In the genomic region with DNA sequence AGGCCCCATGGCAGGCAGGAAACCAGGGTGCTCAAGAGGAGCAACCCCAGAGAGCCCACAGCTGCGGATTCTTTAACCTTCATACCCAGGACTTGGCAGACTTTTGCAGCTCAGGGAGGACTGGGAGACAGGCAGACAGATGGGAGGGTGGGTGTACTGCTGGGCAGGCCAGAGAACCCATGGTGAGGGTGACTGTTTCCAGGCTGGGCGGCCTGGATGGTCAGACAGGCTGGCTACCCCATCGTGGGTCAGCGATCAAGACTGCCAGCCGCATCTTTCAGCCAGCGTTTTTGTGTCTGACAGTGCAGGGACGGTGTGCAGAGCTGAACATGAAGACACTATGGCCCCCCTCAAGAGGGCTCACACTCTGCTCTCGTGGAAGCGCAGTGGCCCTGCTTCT, we compare ENCODE assay signal across 20 cellular contexts.
DNase-seq lines count a peak whose midpoint lies in the region; ATAC-seq, FAIRE-seq and TF ChIP-seq lines count a peak whose summit lies in the region.
"Had no signal": no experiment of that assay in that cellular context is flagged by ENCODE, and none has a peak within 500 bp of the region (broad histone marks: within the 10 kb centered on the region; RNA-seq: fewer than 3 reads in every experiment).

No MANE protein-coding gene starts in this region.

- no peaks in the 10 kb centered on the region for H3K79me1 ChIP-seq in H9 (ENCODE audit: insufficient read depth, low read depth, low read length, poor library complexity, severe bottlenecking)
- no peaks in the 10 kb centered on the region for H3K79me1 ChIP-seq in neuronal stem cell (ENCODE audit: low read depth, low read length)

- peak; percentile 47 for DNase-seq in SK-N-SH
- DNase-seq in H9, result peak; percentile 13
- DNase-seq in left kidney (ENCODE audit: low read depth, low spot score), result peak; percentile 13
- DNase-seq in neuronal stem cell (ENCODE audit: low spot score), result no peak
- no peak for DNase-seq in kidney
- DNase-seq in mammary epithelial cell, result no peak
- DNase-seq: AML-193; Caco-2; CD4-positive, alpha-beta T cell; DMS79; GDM1; GOT3; H7 had no signal

- no TSS peak for BruUV-seq in mammary epithelial cell (replicated peaks; lab: Mats Ljungman, UMichigan)

- H3K27ac ChIP-seq in SK-N-SH (ENCODE audit: low read depth in 2 of 2, low read length in 1 of 2) (no peak overlapping the region), H9 (ENCODE audit: insufficient read length, low read depth, low read length) (no peak overlapping the region), neuronal stem cell (replicated peaks; ENCODE audit: low read length) (no peak overlapping the region), kidney (ENCODE audit: low read depth in 2 of 2, low read length in 2 of 2) (no peak overlapping the region), mammary epithelial cell (ENCODE audit: insufficient read depth, low read depth, low read length) (no peak overlapping the region)
- H3K27ac ChIP-seq: 22Rv1, A549, C4-2B, HL-60 had no signal

- POLR2A ChIA-PET in SK-N-SH (lab: Yijun Ruan, JAX), result interaction anchor here (0.6 kb wide), 1 partner anchor 62 kb away, joined by 9 read pairs; no protein-coding TSS in a partner anchor

- no peak overlapping the region for H3K18ac ChIP-seq in H9 (ENCODE audit: insufficient read length, low read depth, low read length)
- peak overlapping the region; percentile 30 for H3K18ac ChIP-seq in neuronal stem cell (ENCODE audit: low read length)

- H3K23me2 ChIP-seq in H9 (ENCODE audit: insufficient read length, low read depth, low read length, poor library complexity, severe bottlenecking), result no peaks in the 10 kb centered on the region

- no peak overlapping the region for H3K56ac ChIP-seq in H9 (ENCODE audit: insufficient read length, low read depth, low read length)

- no peak for ATAC-seq in SK-N-SH treated with all-trans-retinoic acid at 6 μM for 48 hours
- ATAC-seq in HG03097 (IDR thresholded peaks at IDR 0.05; ENCODE audit: low FRiP score, unreplicated experiment), result no peak
- ATAC-seq: A549 had no signal

- H2BK20ac ChIP-seq in H9 (ENCODE audit: low read depth, low read length, poor library complexity, severe bottlenecking), result no peak overlapping the region

- H2AK5ac ChIP-seq in H9 (ENCODE audit: insufficient read length, low read length), result no peak overlapping the region
- peak overlapping the region; percentile 57 for H2AK5ac ChIP-seq in neuronal stem cell (ENCODE audit: low read depth, low read length)

- H3K4me3 Mint-ChIP-seq in H9, result no peak overlapping the region
- H3K4me3 Mint-ChIP-seq: CD4-positive, alpha-beta T cell had no signal

- H3T11ph ChIP-seq in H9 (ENCODE audit: low read length), result no peak overlapping the region

- H3K4me2 ChIP-seq in SK-N-SH, result no peak overlapping the region
- no peak overlapping the region for H3K4me2 ChIP-seq in H9 (ENCODE audit: insufficient read depth, insufficient read length, low read length)
- H3K4me2 ChIP-seq in neuronal stem cell (ENCODE audit: insufficient read depth, low read length, poor library complexity, severe bottlenecking), result no peak overlapping the region
- no peak overlapping the region for H3K4me2 ChIP-seq in mammary epithelial cell (ENCODE audit: insufficient read depth, low read depth, low read length)
- H3K4me2 ChIP-seq: A549 had no signal

- no peak overlapping the region for H4K5ac ChIP-seq in H9 (ENCODE audit: insufficient read length, low read depth, low read length)

- no peak overlapping the region for H2BK12ac ChIP-seq in H9 (ENCODE audit: insufficient read length, low read depth, low read length)
- no peak overlapping the region for H2BK12ac ChIP-seq in neuronal stem cell (ENCODE audit: low read length)

- H2BK15ac ChIP-seq in H9 (ENCODE audit: low read depth, low read length) (no peak overlapping the region), neuronal stem cell (ENCODE audit: low read length) (no peak overlapping the region)

- FAIRE-seq in kidney (lab: Jason Lieb, UNC), result no peak
- FAIRE-seq: A549, D721Med had no signal

- TF ChIP-seq RAD21 in SK-N-SH (IDR thresholded peaks at IDR 0.05; ENCODE audit: low read length), result no peak

- intact Hi-C loops in kidney (cut with DNase I), result no loop called here
- intact Hi-C loops in mammary epithelial cell (cut with micrococcal nuclease), result no loop called here

- peaks cover 5 to 8% (median 7%) of the 10 kb centered on the region in 3 experiments for H3K36me3 Mint-ChIP-seq in H9 (ENCODE audit: insufficient read depth in 1 of 3, low read depth in 3 of 3)

- in situ Hi-C loops in mammary epithelial cell (cut with MboI; ENCODE audit: low sequenced_read_pairs in 2 of 2), result loop anchor here in 1 of 2 donors (25.0 kb wide), 1 partner anchor 238 kb away; no protein-coding TSS in a partner anchor

- H2BK120ac ChIP-seq in H9 (ENCODE audit: low read depth, low read length, poor library complexity, severe bottlenecking) (no peak overlapping the region), neuronal stem cell (ENCODE audit: low read depth, low read length) (no peak overlapping the region)

- no peaks in the 10 kb centered on the region for H3K9me3 ChIP-seq in SK-N-SH
- no peaks in the 10 kb centered on the region for H3K9me3 ChIP-seq in H9 (ENCODE audit: control insufficient read depth, low read depth, low read length)
- peaks cover 0 to 2% of the 10 kb centered on the region in 2 donors for H3K9me3 ChIP-seq in neuronal stem cell (replicated peaks in 1 of 2; ENCODE audit: control insufficient read depth in 2 of 2, insufficient read depth in 1 of 2, low read depth in 1 of 2, low read length in 2 of 2)
- H3K9me3 ChIP-seq in kidney (ENCODE audit: control insufficient read depth in 1 of 2, low read length in 2 of 2), result no peaks in the 10 kb centered on the region
- no peaks in the 10 kb centered on the region for H3K9me3 ChIP-seq in mammary epithelial cell (replicated peaks; ENCODE audit: insufficient read depth, low read length)
- H3K9me3 ChIP-seq: Caco-2 had no signal

- no peaks in the 10 kb centered on the region for H3F3A ChIP-seq in SK-N-SH (replicated peaks; ENCODE audit: insufficient read depth)

- H3K36me3 ChIP-seq in SK-N-SH (replicated peaks in 1 of 2; ENCODE audit: control insufficient read depth in 1 of 2, insufficient read depth in 2 of 2, low read length in 1 of 2), result no peaks in the 10 kb centered on the region
- no peaks in the 10 kb centered on the region for H3K36me3 ChIP-seq in neuronal stem cell (replicated peaks in 1 of 2; ENCODE audit: control insufficient read depth in 2 of 2, insufficient read depth in 2 of 2, low read length in 2 of 2)
- no peaks in the 10 kb centered on the region for H3K36me3 ChIP-seq in kidney (ENCODE audit: control insufficient read depth in 1 of 2, insufficient read depth in 2 of 2, low read length in 2 of 2)
- no peaks in the 10 kb centered on the region for H3K36me3 ChIP-seq in mammary epithelial cell (ENCODE audit: insufficient read depth, low read length)

- H3K9me2 ChIP-seq in SK-N-SH, result no peaks in the 10 kb centered on the region

- H3K4ac ChIP-seq in H9 (ENCODE audit: low read depth, low read length) (no peak overlapping the region), neuronal stem cell (ENCODE audit: low read length) (no peak overlapping the region)

- H4K20me1 ChIP-seq in SK-N-SH (ENCODE audit: insufficient read depth) (no peaks in the 10 kb centered on the region), H9 (ENCODE audit: control insufficient read depth, insufficient read depth, insufficient read length) (no peaks in the 10 kb centered on the region), mammary epithelial cell (ENCODE audit: insufficient read depth, low read length) (no peaks in the 10 kb centered on the region)

- no peak overlapping the region for H2AFZ ChIP-seq in SK-N-SH (ENCODE audit: low read depth)
- no peak overlapping the region for H2AFZ ChIP-seq in H9 (ENCODE audit: low read length)
- H2AFZ ChIP-seq in neuronal stem cell (ENCODE audit: low read length), result no peak overlapping the region
- no peak overlapping the region for H2AFZ ChIP-seq in mammary epithelial cell (ENCODE audit: low read depth, low read length)

- CTCF ChIA-PET in SK-N-SH (lab: Yijun Ruan, JAX), result interaction anchor here (1.6 to 10.1 kb wide), 3 partner anchors 12 to 287 kb away, joined by 5 to 65 read pairs (median 6); no protein-coding TSS in a partner anchor
- CTCF ChIA-PET in mammary epithelial cell (lab: Charles Lee; ENCODE audit: low non-redundant PET), result no interaction called here

- TF ChIP-seq CTCF in SK-N-SH (IDR thresholded peaks at IDR 0.05) (no peak), H9 (conservative IDR thresholded peaks at IDR 0.05) (no peak), kidney (IDR thresholded peaks at IDR 0.05; ENCODE audit: borderline replicate concordance, extremely low read depth, insufficient read depth) (no peak), mammary epithelial cell (conservative IDR thresholded peaks at IDR 0.05 in 1 of 2, IDR thresholded peaks at IDR 0.05 in 1 of 2; ENCODE audit: extremely low read depth in 1 of 2, insufficient read depth in 1 of 2, low read depth in 1 of 2, low read length in 2 of 2) (no peak)

- TF ChIP-seq EP300 in SK-N-SH (IDR thresholded peaks at IDR 0.05; ENCODE audit: borderline replicate concordance in 1 of 2, low read depth in 1 of 2, low read length in 1 of 2), result no peak

- H3K14ac ChIP-seq in H9 (ENCODE audit: insufficient read depth, low read length), result no peak overlapping the region
- no peak overlapping the region for H3K14ac ChIP-seq in neuronal stem cell (ENCODE audit: low read length)

- H3K23ac ChIP-seq in H9 (ENCODE audit: insufficient read length, low read depth, low read length), result no peak overlapping the region
- no peak overlapping the region for H3K23ac ChIP-seq in neuronal stem cell (ENCODE audit: low read depth, low read length, poor library complexity)

- dilution Hi-C loops in mammary epithelial cell (cut with HindIII; ENCODE audit: low sequenced_read_pairs), result no loop called here

- no peak overlapping the region for H3K4me3 ChIP-seq in SK-N-SH (ENCODE audit: low read depth in 2 of 2, low read length in 1 of 2)
- no peak overlapping the region for H3K4me3 ChIP-seq in neuronal stem cell (ENCODE audit: low read length in 2 of 2)
- H3K4me3 ChIP-seq in kidney (ENCODE audit: low read length in 2 of 2), result no peak overlapping the region
- no peak overlapping the region for H3K4me3 ChIP-seq in mammary epithelial cell (replicated peaks in 1 of 3; ENCODE audit: insufficient read depth in 1 of 3, low read depth in 2 of 3, low read length in 3 of 3)
- H3K4me3 ChIP-seq: A549 had no signal

- no peaks in the 10 kb centered on the region for H3K79me2 ChIP-seq in SK-N-SH (ENCODE audit: insufficient read depth)
- H3K79me2 ChIP-seq in H9 (ENCODE audit: insufficient read depth, low read length), result no peaks in the 10 kb centered on the region
- no peaks in the 10 kb centered on the region for H3K79me2 ChIP-seq in mammary epithelial cell (ENCODE audit: insufficient read depth, low read length)

- H2BK5ac ChIP-seq in H9 (ENCODE audit: insufficient read length, low read length) (no peak overlapping the region), neuronal stem cell (ENCODE audit: low read length) (no peak overlapping the region)

- H4K8ac ChIP-seq in H9 (replicated peaks; ENCODE audit: insufficient read length, low read depth, low read length), result no peak overlapping the region
- no peak overlapping the region for H4K8ac ChIP-seq in neuronal stem cell (ENCODE audit: low read depth, low read length)

- no peak overlapping the region for H3K27ac Mint-ChIP-seq in H9
- H3K27ac Mint-ChIP-seq: CD4-positive, alpha-beta T cell had no signal

- H3K9me3 Mint-ChIP-seq in H9, result peaks cover 6 to 8% of the 10 kb centered on the region in 2 experiments
- H3K9me3 Mint-ChIP-seq: CD4-positive, alpha-beta T cell had no signal

- no peaks in the 10 kb centered on the region; the same call in none of the 2 replicates for H3K27me3 Mint-ChIP-seq in H9 (ENCODE audit: low read depth)

- no peak overlapping the region for H3K9ac ChIP-seq in SK-N-SH
- no peak overlapping the region for H3K9ac ChIP-seq in H9 (ENCODE audit: extremely low read depth, insufficient read length, low read length)
- no peak overlapping the region for H3K9ac ChIP-seq in neuronal stem cell (ENCODE audit: low read depth, low read length, poor library complexity)
- no peak overlapping the region for H3K9ac ChIP-seq in kidney (ENCODE audit: low read length in 2 of 2)
- H3K9ac ChIP-seq in mammary epithelial cell (ENCODE audit: insufficient read depth, low read length), result no peak overlapping the region

- no peaks in the 10 kb centered on the region for H3K27me3 ChIP-seq in SK-N-SH (ENCODE audit: insufficient read depth)
- H3K27me3 ChIP-seq in H9 (ENCODE audit: insufficient read depth, low read length), result no peaks in the 10 kb centered on the region; the same call in 1 of the 2 replicates
- H3K27me3 ChIP-seq in neuronal stem cell (ENCODE audit: control insufficient read depth in 3 of 3, insufficient read depth in 3 of 3, low read depth in 1 of 3, low read length in 3 of 3), result no peaks in the 10 kb centered on the region
- H3K27me3 ChIP-seq in mammary epithelial cell (ENCODE audit: insufficient read depth, low read length), result peaks cover 3% of the 10 kb centered on the region

- no peak overlapping the region for H4K91ac ChIP-seq in H9 (ENCODE audit: insufficient read length, low read depth, low read length)
- no peak overlapping the region for H4K91ac ChIP-seq in neuronal stem cell (ENCODE audit: low read depth, low read length, poor library complexity)

- WGBS in SK-N-SH (ENCODE audit: low lambda C conversion rate), result 0% methylated on average over 3 of the region's 9 CpGs
- WGBS in H9 (ENCODE audit: extremely low coverage, insufficient read length, low lambda C conversion rate), result no CpG with 5 or more reads among the region's 9 CpGs
- no CpG with 5 or more reads among the region's 9 CpGs for WGBS in neuronal stem cell (ENCODE audit: extremely low coverage in 2 of 2, insufficient read length in 2 of 2, insufficient replicate concordance in 1 of 2), 2 donors
- WGBS in mammary epithelial cell (ENCODE audit: low coverage, missing lambda C conversion rate), result 87% methylated on average over 9 of the region's 9 CpGs

- H3K4me1 Mint-ChIP-seq in H9, result peaks cover 9 to 12% of the 10 kb centered on the region in 2 experiments

- H3K4me1 ChIP-seq in SK-N-SH (ENCODE audit: control insufficient read depth in 1 of 2, insufficient read depth in 2 of 2, low read depth in 1 of 2, low read length in 1 of 2), result peaks cover 0 to 12% of the 10 kb centered on the region in 2 experiments; a peak in 2 of 4 replicates
- H3K4me1 ChIP-seq in H9 (ENCODE audit: insufficient read depth, low read length), result no peaks in the 10 kb centered on the region; the same call in 1 of the 2 replicates
- no peaks in the 10 kb centered on the region for H3K4me1 ChIP-seq in neuronal stem cell (ENCODE audit: control insufficient read depth in 2 of 2, insufficient read depth in 1 of 2, low read depth in 1 of 2, low read length in 2 of 2)
- H3K4me1 ChIP-seq in kidney (ENCODE audit: control insufficient read depth in 1 of 2, insufficient read depth in 1 of 2, low read depth in 1 of 2, low read length in 2 of 2), result no peaks in the 10 kb centered on the region
- no peaks in the 10 kb centered on the region for H3K4me1 ChIP-seq in mammary epithelial cell (ENCODE audit: insufficient read depth, low read length)
- H3K4me1 ChIP-seq: A549, Caco-2 had no signal

Comparison
In these comparisons a context has a peak if more than half of its experiments do, and no peak if none do; other contexts are left out.
1. DNase-seq: peak in SK-N-SH (single experiment), H9 (single experiment) and left kidney (single experiment); none in neuronal stem cell (single experiment), kidney (single experiment) and mammary epithelial cell (single experiment).